Comparison of ENCODE assay signal across 16 cellular contexts in the genomic region with DNA sequence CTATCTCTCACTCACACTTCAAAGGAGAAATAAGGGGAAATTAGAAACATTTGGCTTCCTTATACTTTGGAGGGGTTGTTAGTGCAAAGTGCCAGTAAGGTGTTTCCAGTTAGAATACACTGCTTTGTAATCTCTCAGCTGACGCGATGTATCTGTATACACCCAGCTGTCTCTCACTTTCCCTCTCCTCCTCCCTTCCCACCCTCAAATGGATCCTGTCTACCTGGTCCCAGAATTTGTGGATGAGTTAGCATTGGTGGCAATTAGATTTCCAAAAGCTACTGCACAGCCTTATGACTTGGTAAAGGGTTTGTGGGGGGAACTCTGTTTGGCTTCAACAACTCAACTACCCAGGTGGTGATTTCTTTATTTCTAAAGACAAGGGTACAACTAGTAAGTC. TPM values are rescaled to one million over a fixed set of nuclear protein-coding genes. Genes with fewer than 3 reads are reported as not detected.
A peak's percentile ranks its signal among the peaks of the same experiment; 100 is the strongest.
DNase-seq lines count a peak whose midpoint lies in the region; ATAC-seq, FAIRE-seq and TF ChIP-seq lines count a peak whose summit lies in the region.
"Had no signal": no experiment of that assay in that cellular context is flagged by ENCODE, and none has a peak within 500 bp of the region (broad histone marks: within the 10 kb centered on the region; RNA-seq: fewer than 3 reads in every experiment).

No MANE protein-coding gene starts in this region.

- H2BK20ac ChIP-seq in IMR-90 (ENCODE audit: low read depth, low read length) = peak overlapping the region; percentile 48; the same call in 1 of the 2 replicates

- H3K4me1 ChIP-seq in IMR-90 (ENCODE audit: control insufficient read depth, insufficient read depth, low read length) (peaks cover 36% of the 10 kb centered on the region), kidney (ENCODE audit: control insufficient read depth in 1 of 2, insufficient read depth in 1 of 2, low read depth in 1 of 2, low read length in 2 of 2) (peaks cover 46 to 56% of the 10 kb centered on the region in 2 donors), rectal smooth muscle tissue (ENCODE audit: control insufficient read depth, insufficient read depth, low read length) (peaks cover 42% of the 10 kb centered on the region), spleen (peaks cover 2 to 59% (median 22%) of the 10 kb centered on the region in 6 donors)

- no CpG with 5 or more reads among the region's 2 CpGs for WGBS in IMR-90 (ENCODE audit: extremely low coverage in 2 of 2, insufficient read length in 1 of 2), 2 experiments
- 85 to 100% (median 93%) methylated on average over 2 of the region's 2 CpGs for WGBS in spleen, 5 donors

- no peak for DNase-seq in IMR-90
- no peak for DNase-seq in kidney
- no peak for DNase-seq in GM03348 (ENCODE audit: low spot score)
- no peak for DNase-seq in medulla oblongata (ENCODE audit: extremely low spot score)
- DNase-seq in spleen = no peak
- DNase-seq: activated CD4-positive, alpha-beta T cell treated with anti-CD3 and anti-CD28 coated beads, Interleukin-2, amount 10 ng/mL, durations not matched to agents 7 days and 5 days; activated T-cell treated with anti-CD3 and anti-CD28 coated beads, Interleukin-2, amount 50 U/mL, for 1 hour; GF-D8; NCI-H82 had no signal

- no peak for FAIRE-seq in kidney (lab: Jason Lieb, UNC)
- FAIRE-seq: islet of Langerhans had no signal

- TF ChIP-seq CTCF in IMR-90 (conservative IDR thresholded peaks at IDR 0.05; ENCODE audit: low read depth, low read length) = no peak
- TF ChIP-seq CTCF in kidney (IDR thresholded peaks at IDR 0.05; ENCODE audit: borderline replicate concordance, extremely low read depth, insufficient read depth) = no peak
- no peak for TF ChIP-seq CTCF in spleen (IDR thresholded peaks at IDR 0.05 in 8 of 11, conservative IDR thresholded peaks at IDR 0.05 in 3 of 11)

- H3K27me3 Mint-ChIP-seq in activated T-helper 17 cell treated with anti-CD3 and anti-CD28 coated beads, Interleukin-2, amount 50 U/mL, for 72 hours = no peaks in the 10 kb centered on the region
- H3K27me3 Mint-ChIP-seq: activated naive CD4-positive, alpha-beta T cell treated with anti-CD3 and anti-CD28 coated beads, Interleukin-2, amount 50 U/mL, for 24 hours had no signal

- H3K18ac ChIP-seq in IMR-90 (ENCODE audit: low read depth, low read length) = no peak overlapping the region

- H3K56ac ChIP-seq in IMR-90 (ENCODE audit: extremely low read depth, insufficient read depth, low read length) = no peak overlapping the region

- peak overlapping the region; percentile 30; the same call in 1 of the 2 replicates for H3K14ac ChIP-seq in IMR-90 (replicated peaks; ENCODE audit: low read depth, low read length)

- no peaks in the 10 kb centered on the region for H3K27me3 ChIP-seq in IMR-90 (ENCODE audit: control insufficient read depth, insufficient read depth, low read length)
- H3K27me3 ChIP-seq in rectal smooth muscle tissue (ENCODE audit: control insufficient read depth, insufficient read depth, low read length) = no peaks in the 10 kb centered on the region
- no peaks in the 10 kb centered on the region for H3K27me3 ChIP-seq in spleen (replicated peaks in 1 of 7)
- H3K27me3 ChIP-seq: esophagus squamous epithelium had no signal

- H3K4ac ChIP-seq in IMR-90 (ENCODE audit: low read depth, low read length) = peak overlapping the region; percentile 64; the same call in 1 of the 2 replicates

- H3K27ac ChIP-seq in IMR-90 (ENCODE audit: insufficient read depth, low read length) (no peak overlapping the region), kidney (ENCODE audit: low read depth in 2 of 2, low read length in 2 of 2) (peak overlapping the region; percentile 72 to 88), rectal smooth muscle tissue (ENCODE audit: low read depth, low read length) (peak overlapping the region; percentile 41), spleen (peak overlapping the region in 4 of 8 donors; percentile 56 to 79 (median 71))

- H4K91ac ChIP-seq in IMR-90 (ENCODE audit: insufficient read depth, low read depth, low read length) = no peak overlapping the region; the same call in 1 of the 2 replicates

- peak overlapping the region; percentile 53; the same call in 1 of the 2 replicates for H2BK120ac ChIP-seq in IMR-90 (ENCODE audit: low read depth, low read length)

- TF ChIP-seq POLR2A in IMR-90 (IDR thresholded peaks at IDR 0.05; ENCODE audit: low read depth, low read length) = no peak
- no peak for TF ChIP-seq POLR2A in spleen (IDR thresholded peaks at IDR 0.05)

- peak overlapping the region; percentile 24 for H2BK5ac ChIP-seq in IMR-90 (ENCODE audit: low read depth, low read length, poor library complexity, severe bottlenecking)

- no peaks in the 10 kb centered on the region for H3K9me3 Mint-ChIP-seq in activated T-helper 17 cell treated with anti-CD3 and anti-CD28 coated beads, Interleukin-2, amount 50 U/mL, for 72 hours
- H3K9me3 Mint-ChIP-seq: activated CD4-positive, alpha-beta T cell treated with anti-CD3 and anti-CD28 coated beads, Interleukin-2, amount 10 ng/mL, durations not matched to agents 7 days and 5 days; activated naive CD4-positive, alpha-beta T cell treated with anti-CD3 and anti-CD28 coated beads, Interleukin-2, amount 50 U/mL, for 24 hours had no signal

- no peak overlapping the region; the same call in 2 of the 3 replicates for H2BK15ac ChIP-seq in IMR-90 (ENCODE audit: low read depth, low read length)

- in situ Hi-C loops in IMR-90 (cut with MboI; ENCODE audit: low sequenced_read_pairs) = loop anchor here (5.0 to 25.0 kb wide), 4 partner anchors 250 to 1595 kb away; a partner anchor contains a TSS

- H4K20me1 ChIP-seq in IMR-90 (ENCODE audit: insufficient read depth, low read length) = no peaks in the 10 kb centered on the region

- peaks cover 18 to 62% of the 10 kb centered on the region in 2 experiments for H3K79me1 ChIP-seq in IMR-90 (ENCODE audit: low read depth in 1 of 2, low read length in 2 of 2)

- H3K4me1 Mint-ChIP-seq in activated T-helper 17 cell treated with anti-CD3 and anti-CD28 coated beads, Interleukin-2, amount 50 U/mL, for 72 hours = peaks cover 6% of the 10 kb centered on the region

- POLR2A ChIA-PET in IMR-90 (lab: Charles Lee; ENCODE audit: unreplicated experiment) = no interaction called here

- intact Hi-C loops in IMR-90 (cut with micrococcal nuclease) = no loop called here
- intact Hi-C loops in kidney (cut with DNase I) = no loop called here
- intact Hi-C loops in spleen (cut with DNase I; ENCODE audit: low total_unique reads) = no loop called here

- H3K23ac ChIP-seq in IMR-90 (ENCODE audit: low read depth, low read length) = 0 out of 2 replicates have a peak overlapping the region, but pooled peaks have one; percentile 44

- H3K4me2 ChIP-seq in IMR-90 (ENCODE audit: low read depth, low read length) = no peak overlapping the region

- peak overlapping the region; percentile 85 for H3K27ac Mint-ChIP-seq in activated T-helper 17 cell treated with anti-CD3 and anti-CD28 coated beads, Interleukin-2, amount 50 U/mL, for 72 hours
- H3K27ac Mint-ChIP-seq: activated CD4-positive, alpha-beta T cell treated with anti-CD3 and anti-CD28 coated beads, Interleukin-2, amount 10 ng/mL, durations not matched to agents 7 days and 5 days; activated naive CD4-positive, alpha-beta T cell treated with anti-CD3 and anti-CD28 coated beads, Interleukin-2, amount 50 U/mL, for 24 hours had no signal

- peak overlapping the region; percentile 56 for H3K4me3 Mint-ChIP-seq in activated T-helper 17 cell treated with anti-CD3 and anti-CD28 coated beads, Interleukin-2, amount 50 U/mL, for 72 hours
- H3K4me3 Mint-ChIP-seq: activated CD4-positive, alpha-beta T cell treated with anti-CD3 and anti-CD28 coated beads, Interleukin-2, amount 10 ng/mL, durations not matched to agents 7 days and 5 days; activated naive CD4-positive, alpha-beta T cell treated with anti-CD3 and anti-CD28 coated beads, Interleukin-2, amount 50 U/mL, for 24 hours had no signal

- TF ChIP-seq RAD21 in IMR-90 (IDR thresholded peaks at IDR 0.05; ENCODE audit: low read length) = no peak

- H3K36me3 ChIP-seq in IMR-90 (ENCODE audit: control insufficient read depth, insufficient read depth, low read length) = peaks cover 4% of the 10 kb centered on the region; the same call in 1 of the 2 replicates
- peaks cover 54 to 89% of the 10 kb centered on the region in 2 donors for H3K36me3 ChIP-seq in kidney (ENCODE audit: control insufficient read depth in 1 of 2, insufficient read depth in 2 of 2, low read length in 2 of 2)
- H3K36me3 ChIP-seq in rectal smooth muscle tissue (ENCODE audit: control insufficient read depth, insufficient read depth, low read length) = peaks cover 10% of the 10 kb centered on the region
- H3K36me3 ChIP-seq in spleen = peaks cover 0 to 32% (median 0%) of the 10 kb centered on the region in 6 donors

- peak overlapping the region; percentile 41; the same call in 1 of the 2 replicates for H4K5ac ChIP-seq in IMR-90 (ENCODE audit: low read depth, low read length)

- H3K9ac ChIP-seq in IMR-90 (ENCODE audit: low read depth, low read length) = no peak overlapping the region
- H3K9ac ChIP-seq in kidney (ENCODE audit: low read length in 2 of 2) = peak overlapping the region in 1 of 2 donors; percentile 60
- no peak overlapping the region for H3K9ac ChIP-seq in rectal smooth muscle tissue (ENCODE audit: low read length)

- CTCF ChIA-PET in IMR-90 (lab: Yijun Ruan, JAX) = interaction anchor here (0.7 kb wide), 1 partner anchor 239 kb away, joined by 3 read pairs; no protein-coding TSS in a partner anchor

- no TSS peak for BruUV-seq in IMR-90 (replicated peaks; lab: Mats Ljungman, UMichigan)

- dilution Hi-C loops in IMR-90 (cut with HindIII; ENCODE audit: low sequenced_read_pairs, unreplicated experiment) = no loop called here

- no peaks in the 10 kb centered on the region for H3K9me3 ChIP-seq in IMR-90 (ENCODE audit: control insufficient read depth, insufficient read depth, low read length)
- no peaks in the 10 kb centered on the region for H3K9me3 ChIP-seq in kidney (ENCODE audit: control insufficient read depth in 1 of 2, low read length in 2 of 2)
- H3K9me3 ChIP-seq in spleen = no peaks in the 10 kb centered on the region
- H3K9me3 ChIP-seq: esophagus squamous epithelium, mucosa of descending colon had no signal

- H3K4me3 ChIP-seq in IMR-90 (ENCODE audit: insufficient read depth, low read depth, low read length) (no peak overlapping the region), kidney (ENCODE audit: low read length in 2 of 2) (peak overlapping the region in 1 of 2 donors; percentile 54), rectal smooth muscle tissue (ENCODE audit: low read length) (no peak overlapping the region), spleen (no peak overlapping the region)
- H3K4me3 ChIP-seq: mucosa of descending colon had no signal

- H2AK5ac ChIP-seq in IMR-90 (ENCODE audit: low read depth, low read length) = peak overlapping the region; percentile 75

- H4K8ac ChIP-seq in IMR-90 (ENCODE audit: low read depth in 2 of 2, low read length in 2 of 2) = no peak overlapping the region

- ATAC-seq in IMR-90 (ENCODE audit: low read depth) = no peak
- ATAC-seq in activated T-helper 17 cell treated with anti-CD3 and anti-CD28 coated beads, Interleukin-2, amount 50 U/mL, for 72 hours (replicated peaks) = peak; percentile 8
- no peak for ATAC-seq in GM19035 (IDR thresholded peaks at IDR 0.05; ENCODE audit: unreplicated experiment)

- H2AFZ ChIP-seq in IMR-90 (replicated peaks; ENCODE audit: low read length, poor library complexity) = no peak overlapping the region

- H3K36me3 Mint-ChIP-seq in activated T-helper 17 cell treated with anti-CD3 and anti-CD28 coated beads, Interleukin-2, amount 50 U/mL, for 72 hours (ENCODE audit: low read depth) = peaks cover 92% of the 10 kb centered on the region

- no peak overlapping the region for H2AK9ac ChIP-seq in IMR-90 (replicated peaks; ENCODE audit: low read depth, low read length, poor library complexity)

- peaks cover 32% of the 10 kb centered on the region for H3K9me1 ChIP-seq in IMR-90 (ENCODE audit: insufficient read depth, low read length)

RNA-seq across cellular contexts. Expression of a gene that starts 10.5 kb away (rescaled TPM):
- 14.5 and 20.3 TPM in 2 replicates for total RNA-seq in IMR-90 (2012; rRNA removed)
- polyA plus RNA-seq in IMR-90 (2012; rRNA removed) = 22.1 and 24.6 TPM in 2 replicates
- 11.4 and 12.3 TPM in 2 replicates for polyA plus RNA-seq in IMR-90 (2012; cell fraction: cytosol; rRNA removed)
- polyA plus RNA-seq in IMR-90 (2012; cell fraction: nucleus; rRNA removed; ENCODE audit: low replicate concordance) = 3.0 and 8.8 TPM in 2 replicates
- total RNA-seq in activated T-helper 17 cell treated with anti-CD3 and anti-CD28 coated beads, Interleukin-2, amount 50 U/mL, for 72 hours = 10 to 100 TPM in 1 of 2 donors, 1 to 10 TPM in 1; 3.4 to 51.8 TPM
- total RNA-seq in kidney = 686 TPM
- 1,441 TPM for polyA plus RNA-seq in kidney (ENCODE audit: insufficient read depth, low read depth, low replicate concordance)
- total RNA-seq in spleen = 100 to 1,000 TPM in 1 of 7 donors, 10 to 100 TPM in 6; 42.1 to 101 (median 66.2) TPM
- 10 to 100 TPM in 1 of 3 donors, 1 to 10 TPM in 2; 3.1 to 14.7 (median 5.9) TPM for polyA plus RNA-seq in spleen
